24 cellular contexts compared by ENCODE assay signal in the genomic region with DNA sequence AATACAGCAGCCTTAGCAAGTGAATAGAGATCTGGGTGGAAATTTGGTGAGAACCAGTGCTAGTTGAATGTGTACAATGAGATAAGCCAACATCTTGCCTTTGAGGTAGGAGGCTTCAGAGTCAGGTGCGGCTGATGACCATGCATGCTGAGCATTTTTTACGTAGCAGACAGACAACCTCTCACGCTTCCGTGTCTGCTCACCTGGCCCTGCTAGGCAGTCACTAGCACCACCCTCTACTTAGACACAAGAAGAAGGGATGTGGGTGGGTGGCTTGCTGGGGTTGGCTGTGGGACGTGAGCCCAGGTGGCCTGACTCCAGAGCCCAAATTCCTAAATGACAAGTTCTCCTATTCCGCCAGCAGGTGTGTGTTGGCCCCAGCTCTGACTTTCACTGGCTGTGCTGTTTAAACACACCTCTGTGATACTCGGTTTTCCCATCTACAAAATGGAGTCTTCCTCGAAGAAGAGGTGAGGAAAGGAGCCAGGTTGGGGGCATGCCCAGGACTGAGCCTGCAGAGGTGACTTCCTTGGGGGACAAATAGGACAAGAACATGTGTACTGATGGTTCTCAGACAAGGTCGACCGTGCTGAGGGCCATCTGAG. TPM values are rescaled to one million over a fixed set of nuclear protein-coding genes. Genes with fewer than 3 reads are reported as not detected.
"Had no signal": no experiment of that assay in that cellular context is flagged by ENCODE, and none has a peak within 500 bp of the region (broad histone marks: within the 10 kb centered on the region; RNA-seq: fewer than 3 reads in every experiment).

No MANE protein-coding gene starts in this region.

- H3K9me3 Mint-ChIP-seq: effector memory CD8-positive, alpha-beta T cell; natural killer cell had no signal

- DNase-seq: activated CD4-positive, alpha-beta T cell treated with anti-CD3 and anti-CD28 coated beads for 1 hour; activated CD4-positive, alpha-beta T cell treated with anti-CD3 and anti-CD28 coated beads, Interleukin-2, amount 50 U/mL, for 1 hour; activated CD8-positive, alpha-beta memory T cell treated with anti-CD3 and anti-CD28 coated beads for 24 hours; activated CD8-positive, alpha-beta memory T cell treated with anti-CD3 and anti-CD28 coated beads, Interleukin-2, amount 50 U/mL, for 4 hours; activated naive CD4-positive, alpha-beta T cell treated with anti-CD3 and anti-CD28 coated beads, Interleukin-2, amount 50 U/mL, for 16 hours; activated T-cell treated with anti-CD3 and anti-CD28 coated beads, Interleukin-2, amount 50 U/mL, for 48 hours; anterior cingulate cortex; caudate nucleus; dorsolateral prefrontal cortex; effector memory CD8-positive, alpha-beta T cell; kidney glomerular epithelial cell; left lung; midbrain; natural killer cell; stimulated activated CD4-positive, alpha-beta T cell treated with anti-CD3 and anti-CD28 coated beads, Interleukin-12 subunit alpha, Interleukin-12 subunit beta, amount 100 ng/mL, for 4 hours; stimulated activated CD4-positive, alpha-beta T cell treated with anti-CD3 and anti-CD28 coated beads, Interleukin-4, amount 100 ng/mL, for 4 hours; stimulated activated naive CD8-positive, alpha-beta T cell treated with anti-CD3 and anti-CD28 coated beads, Interleukin-15, Interleukin-2, amounts not matched to agents 100 U/mL and 50 U/mL, for 24 hours; T-helper 1 cell; thyroid gland; uterus; WERI-Rb-1 had no signal

- H3K27ac Mint-ChIP-seq: brain; effector memory CD8-positive, alpha-beta T cell; natural killer cell had no signal

- H3K4me1 ChIP-seq: left lung, prostate gland, uterus had no signal

- H3K27me3 ChIP-seq: thyroid gland, uterus had no signal

- H3K4me3 Mint-ChIP-seq: brain; effector memory CD8-positive, alpha-beta T cell; natural killer cell had no signal

- H3K9me3 ChIP-seq: left lung, prostate gland, thyroid gland, uterus had no signal

- H3K27ac ChIP-seq: dorsolateral prefrontal cortex, left lung, prostate gland, thyroid gland, uterus, WERI-Rb-1 had no signal

- H3K36me3 Mint-ChIP-seq: brain, natural killer cell had no signal

- H3K36me3 ChIP-seq: left lung, prostate gland, thyroid gland, uterus, WERI-Rb-1 had no signal

- H3K4me3 ChIP-seq: dorsolateral prefrontal cortex, left lung, prostate gland, thyroid gland, uterus had no signal

- ATAC-seq: effector memory CD8-positive, alpha-beta T cell; left lung; natural killer cell; stimulated activated naive CD8-positive, alpha-beta T cell treated with anti-CD3 and anti-CD28 coated beads, Interleukin-15, Interleukin-2, amounts not matched to agents 100 U/mL and 50 U/mL, for 24 hours had no signal

RNA-seq across cellular contexts. Expression of a gene that starts 57.8 kb away (rescaled TPM):
- total RNA-seq: fibroblast of villous mesenchyme had no signal
